Comparison of ENCODE assay signal across 22 cellular contexts in the genomic region with DNA sequence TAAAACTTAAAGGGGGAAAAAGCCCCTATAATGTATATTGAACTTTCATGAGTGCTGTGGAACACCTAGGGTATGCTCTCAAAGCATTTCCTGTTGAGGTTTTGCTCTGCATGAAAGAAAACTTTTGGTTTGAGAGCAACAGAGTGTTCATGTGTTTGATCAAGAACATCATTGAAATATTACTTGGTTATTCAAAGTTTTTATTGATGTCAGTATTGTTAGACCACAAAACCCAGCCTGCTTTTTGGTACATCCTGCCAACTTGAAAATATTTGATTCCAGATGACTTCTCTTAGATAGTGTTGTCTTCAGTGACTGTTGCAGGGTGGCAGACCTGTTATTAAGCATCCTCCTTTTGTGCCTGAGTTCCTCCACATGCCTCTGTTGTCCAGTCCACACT.
DNase-seq lines count a peak whose midpoint lies in the region; ATAC-seq and TF ChIP-seq lines count a peak whose summit lies in the region.
"Had no signal": no experiment of that assay in that cellular context is flagged by ENCODE, and none has a peak within 500 bp of the region (broad histone marks: within the 10 kb centered on the region; RNA-seq: fewer than 3 reads in every experiment).

No MANE protein-coding gene starts in this region.

- H3K27ac Mint-ChIP-seq in activated CD4-positive, alpha-beta T cell treated with anti-CD3 and anti-CD28 coated beads, Interleukin-2, amount 10 ng/mL, durations not matched to agents 24 days and 14 days = peak overlapping the region; percentile 87
- peak overlapping the region; percentile 79 for H3K27ac Mint-ChIP-seq in activated T-helper 17 cell treated with anti-CD3 and anti-CD28 coated beads, Interleukin-2, amount 50 U/mL, for 72 hours
- H3K27ac Mint-ChIP-seq in naive thymus-derived CD8-positive, alpha-beta T cell = peak overlapping the region; percentile 43 to 95 (median 93)
- H3K27ac Mint-ChIP-seq: brain; IgD-negative memory B cell; stimulated activated naive B cell treated with anti-CD40 and anti-IgM and Interleukin-4, amounts not matched to agents 10 μg/mL and 1 μg/mL and 100 μg/mL, for 72 hours had no signal

- H3K27me3 ChIP-seq in DND-41 (ENCODE audit: insufficient read depth, low read length, poor library complexity) = no peaks in the 10 kb centered on the region
- H3K27me3 ChIP-seq: tibial nerve had no signal

- H3K27ac ChIP-seq in DND-41 (ENCODE audit: low read length) = peak overlapping the region; percentile 75
- H3K27ac ChIP-seq: tibial nerve had no signal

- no peaks in the 10 kb centered on the region for H3K9me3 ChIP-seq in DND-41 (ENCODE audit: insufficient read depth, low read length, severe bottlenecking)
- H3K9me3 ChIP-seq: tibial nerve had no signal

- intact Hi-C loops in activated CD4-positive, alpha-beta T cell treated with anti-CD3 and anti-CD28 coated beads, Interleukin-2, amount 10 ng/mL, durations not matched to agents 24 days and 14 days (cut with micrococcal nuclease) = loop anchor here (5.0 kb wide), 1 partner anchor 67 kb away; the partner anchor contains the start of gene N4BP2

- H3K36me3 ChIP-seq in DND-41 (ENCODE audit: insufficient read depth, low read length) = peaks cover 47% of the 10 kb centered on the region

- POLR2A ChIA-PET in naive thymus-derived CD8-positive, alpha-beta T cell (lab: Charles Lee) = no interaction called here

- H3K4me3 ChIP-seq in DND-41 (ENCODE audit: low read depth in 1 of 2, low read length in 2 of 2) = no peak overlapping the region
- H3K4me3 ChIP-seq: smooth muscle cell, tibial nerve had no signal

- 0 out of 2 replicates have a peak, but pooled peaks cover 3% of the 10 kb centered on the region for H4K20me1 ChIP-seq in DND-41 (ENCODE audit: insufficient read depth, low read length)

- no peak overlapping the region for H3K4me2 ChIP-seq in DND-41 (ENCODE audit: insufficient read depth, low read length)
- H3K4me2 ChIP-seq: smooth muscle cell had no signal

- H3K27me3 Mint-ChIP-seq in activated CD4-positive, alpha-beta T cell treated with anti-CD3 and anti-CD28 coated beads, Interleukin-2, amount 10 ng/mL, durations not matched to agents 24 days and 14 days = no peaks in the 10 kb centered on the region
- no peaks in the 10 kb centered on the region for H3K27me3 Mint-ChIP-seq in activated T-helper 17 cell treated with anti-CD3 and anti-CD28 coated beads, Interleukin-2, amount 50 U/mL, for 72 hours
- no peaks in the 10 kb centered on the region for H3K27me3 Mint-ChIP-seq in naive thymus-derived CD8-positive, alpha-beta T cell
- H3K27me3 Mint-ChIP-seq: brain; IgD-negative memory B cell; stimulated activated naive B cell treated with anti-CD40 and anti-IgM and Interleukin-4, amounts not matched to agents 10 μg/mL and 1 μg/mL and 100 μg/mL, for 72 hours had no signal

- H3K79me2 ChIP-seq in DND-41 (ENCODE audit: insufficient read depth, low read length) = no peaks in the 10 kb centered on the region

- no peak for TF ChIP-seq CTCF in DND-41 (IDR thresholded peaks at IDR 0.05; ENCODE audit: borderline replicate concordance, extremely low read depth, low read length, poor library complexity, severe bottlenecking)

- H3K4me3 Mint-ChIP-seq in activated CD4-positive, alpha-beta T cell treated with anti-CD3 and anti-CD28 coated beads, Interleukin-2, amount 10 ng/mL, durations not matched to agents 24 days and 14 days = peak overlapping the region; percentile 56
- H3K4me3 Mint-ChIP-seq in activated T-helper 17 cell treated with anti-CD3 and anti-CD28 coated beads, Interleukin-2, amount 50 U/mL, for 72 hours = peak overlapping the region; percentile 30
- H3K4me3 Mint-ChIP-seq in naive thymus-derived CD8-positive, alpha-beta T cell = peak overlapping the region in 9 of 10 donors; percentile 33 to 82 (median 65)
- H3K4me3 Mint-ChIP-seq: brain; IgD-negative memory B cell; stimulated activated naive B cell treated with anti-CD40 and anti-IgM and Interleukin-4, amounts not matched to agents 10 μg/mL and 1 μg/mL and 100 μg/mL, for 72 hours had no signal

- H3K4me1 Mint-ChIP-seq in activated CD4-positive, alpha-beta T cell treated with anti-CD3 and anti-CD28 coated beads, Interleukin-2, amount 10 ng/mL, durations not matched to agents 24 days and 14 days = peaks cover 24% of the 10 kb centered on the region
- peaks cover 26% of the 10 kb centered on the region for H3K4me1 Mint-ChIP-seq in activated T-helper 17 cell treated with anti-CD3 and anti-CD28 coated beads, Interleukin-2, amount 50 U/mL, for 72 hours
- peaks cover 9 to 45% (median 40%) of the 10 kb centered on the region in 4 donors for H3K4me1 Mint-ChIP-seq in naive thymus-derived CD8-positive, alpha-beta T cell
- H3K4me1 Mint-ChIP-seq: brain had no signal

- peak; percentile 92 for ATAC-seq in DND-41 (ENCODE audit: insufficient read depth, low read depth)
- peak; percentile 17 for ATAC-seq in activated T-helper 17 cell treated with anti-CD3 and anti-CD28 coated beads, Interleukin-2, amount 50 U/mL, for 72 hours (replicated peaks)
- peak; percentile 92 to 95 for ATAC-seq in naive thymus-derived CD8-positive, alpha-beta T cell
- ATAC-seq in SK-N-SH treated with all-trans-retinoic acid at 6 μM for 48 hours = no peak
- ATAC-seq in GM21825 (IDR thresholded peaks at IDR 0.05; ENCODE audit: unreplicated experiment) = no peak
- ATAC-seq: activated CD4-positive, CD25-positive, alpha-beta regulatory T cell treated with anti-CD3 and anti-CD28 coated beads, Interleukin-2, amount 50 U/mL, for 24 hours; stimulated activated naive B cell treated with anti-CD40 and anti-IgM and Interleukin-4, amounts not matched to agents 10 μg/mL and 1 μg/mL and 100 μg/mL, for 72 hours had no signal

- H3K9ac ChIP-seq in DND-41 (ENCODE audit: low read depth, low read length) = no peak overlapping the region

- peaks cover 38% of the 10 kb centered on the region for H3K36me3 Mint-ChIP-seq in activated CD4-positive, alpha-beta T cell treated with anti-CD3 and anti-CD28 coated beads, Interleukin-2, amount 10 ng/mL, durations not matched to agents 24 days and 14 days (ENCODE audit: low read depth)
- peaks cover 13% of the 10 kb centered on the region for H3K36me3 Mint-ChIP-seq in activated T-helper 17 cell treated with anti-CD3 and anti-CD28 coated beads, Interleukin-2, amount 50 U/mL, for 72 hours (ENCODE audit: low read depth)
- peaks cover 0 to 6% (median 5%) of the 10 kb centered on the region in 3 donors for H3K36me3 Mint-ChIP-seq in naive thymus-derived CD8-positive, alpha-beta T cell

- peak; percentile 68 for DNase-seq in activated CD4-positive, alpha-beta T cell treated with anti-CD3 and anti-CD28 coated beads, Interleukin-2, amount 10 ng/mL, durations not matched to agents 24 days and 14 days
- no peak for DNase-seq in activated CD4-positive, alpha-beta T cell treated with anti-CD3 and anti-CD28 coated beads for 48 hours
- peak; percentile 34 for DNase-seq in DND-41
- peak in 7 of 10 donors; percentile 13 to 90 (median 66) for DNase-seq in naive thymus-derived CD8-positive, alpha-beta T cell
- DNase-seq in iPS-NIHi11 (ENCODE audit: low spot score) = no peak
- DNase-seq: 8988T; AML-193; COR-L47; cortex of kidney; glutamatergic neuron; NCI-H1436 treated with DMSO at 0.1 percent for 48 hours; NCI-H526; occipital lobe; stimulated activated naive B cell treated with anti-CD40 and anti-IgM and Interleukin-4, amounts not matched to agents 10 μg/mL and 1 μg/mL and 100 μg/mL, for 72 hours had no signal

- H3K4me1 ChIP-seq in DND-41 (ENCODE audit: insufficient read depth, low read length) = peaks cover 16% of the 10 kb centered on the region

- H3K9me3 Mint-ChIP-seq in activated CD4-positive, alpha-beta T cell treated with anti-CD3 and anti-CD28 coated beads, Interleukin-2, amount 10 ng/mL, durations not matched to agents 24 days and 14 days = no peaks in the 10 kb centered on the region
- H3K9me3 Mint-ChIP-seq in activated T-helper 17 cell treated with anti-CD3 and anti-CD28 coated beads, Interleukin-2, amount 50 U/mL, for 72 hours = no peaks in the 10 kb centered on the region
- H3K9me3 Mint-ChIP-seq in naive thymus-derived CD8-positive, alpha-beta T cell = no peaks in the 10 kb centered on the region
- H3K9me3 Mint-ChIP-seq: brain; IgD-negative memory B cell; stimulated activated naive B cell treated with anti-CD40 and anti-IgM and Interleukin-4, amounts not matched to agents 10 μg/mL and 1 μg/mL and 100 μg/mL, for 72 hours had no signal

- no peak overlapping the region for H2AFZ ChIP-seq in DND-41 (ENCODE audit: low read depth, low read length)

TF ChIP-seq in SK-N-SH treated with all-trans-retinoic acid at 6 μM for 48 hours, 23 proteins besides CTCF, POLR2A, EP300 and RAD21:
- TF ChIP-seq TCF4 (CRISPR knock-in tag; IDR thresholded peaks at IDR 0.05; ENCODE audit: borderline replicate concordance) (no peak), GLIS3 (CRISPR knock-in tag; IDR thresholded peaks at IDR 0.05) (no peak), ISL1 (CRISPR knock-in tag; IDR thresholded peaks at IDR 0.05) (no peak)
- TF ChIP-seq, protein P1, sequence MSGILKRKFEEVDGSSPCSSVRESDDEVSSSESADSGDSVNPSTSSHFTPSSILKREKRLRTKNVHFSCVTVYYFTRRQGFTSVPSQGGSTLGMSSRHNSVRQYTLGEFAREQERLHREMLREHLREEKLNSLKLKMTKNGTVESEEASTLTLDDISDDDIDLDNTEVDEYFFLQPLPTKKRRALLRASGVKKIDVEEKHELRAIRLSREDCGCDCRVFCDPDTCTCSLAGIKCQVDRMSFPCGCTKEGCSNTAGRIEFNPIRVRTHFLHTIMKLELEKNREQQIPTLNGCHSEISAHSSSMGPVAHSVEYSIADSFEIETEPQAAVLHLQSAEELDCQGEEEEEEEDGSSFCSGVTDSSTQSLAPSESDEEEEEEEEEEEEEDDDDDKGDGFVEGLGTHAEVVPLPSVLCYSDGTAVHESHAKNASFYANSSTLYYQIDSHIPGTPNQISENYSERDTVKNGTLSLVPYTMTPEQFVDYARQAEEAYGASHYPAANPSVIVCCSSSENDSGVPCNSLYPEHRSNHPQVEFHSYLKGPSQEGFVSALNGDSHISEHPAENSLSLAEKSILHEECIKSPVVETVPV (CRISPR knock-in tag; IDR thresholded peaks at IDR 0.05) = no peak
- TF ChIP-seq, protein P2, sequence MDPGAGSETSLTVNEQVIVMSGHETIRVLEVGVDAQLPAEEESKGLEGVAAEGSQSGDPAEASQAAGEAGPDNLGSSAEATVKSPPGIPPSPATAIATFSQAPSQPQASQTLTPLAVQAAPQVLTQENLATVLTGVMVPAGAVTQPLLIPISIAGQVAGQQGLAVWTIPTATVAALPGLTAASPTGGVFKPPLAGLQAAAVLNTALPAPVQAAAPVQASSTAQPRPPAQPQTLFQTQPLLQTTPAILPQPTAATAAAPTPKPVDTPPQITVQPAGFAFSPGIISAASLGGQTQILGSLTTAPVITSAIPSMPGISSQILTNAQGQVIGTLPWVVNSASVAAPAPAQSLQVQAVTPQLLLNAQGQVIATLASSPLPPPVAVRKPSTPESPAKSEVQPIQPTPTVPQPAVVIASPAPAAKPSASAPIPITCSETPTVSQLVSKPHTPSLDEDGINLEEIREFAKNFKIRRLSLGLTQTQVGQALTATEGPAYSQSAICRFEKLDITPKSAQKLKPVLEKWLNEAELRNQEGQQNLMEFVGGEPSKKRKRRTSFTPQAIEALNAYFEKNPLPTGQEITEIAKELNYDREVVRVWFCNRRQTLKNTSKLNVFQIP (CRISPR knock-in tag; IDR thresholded peaks at IDR 0.05; ENCODE audit: borderline replicate concordance, low read depth) = no peak

Comparison
In these comparisons a context has a peak if more than half of its experiments do, and no peak if none do; other contexts are left out.
1. DNase-seq: peak in activated CD4-positive, alpha-beta T cell treated with anti-CD3 and anti-CD28 coated beads, Interleukin-2, amount 10 ng/mL, durations not matched to agents 24 days and 14 days (single experiment), DND-41 (single experiment) and naive thymus-derived CD8-positive, alpha-beta T cell (7 of 10); none in activated CD4-positive, alpha-beta T cell treated with anti-CD3 and anti-CD28 coated beads for 48 hours (single experiment) and iPS-NIHi11 (single experiment).
2. ATAC-seq: peak in DND-41 (single experiment), activated T-helper 17 cell treated with anti-CD3 and anti-CD28 coated beads, Interleukin-2, amount 50 U/mL, for 72 hours (single experiment) and naive thymus-derived CD8-positive, alpha-beta T cell (2 of 2); none in SK-N-SH treated with all-trans-retinoic acid at 6 μM for 48 hours (single experiment) and GM21825 (single experiment).
3. Peak in every context shown above with its lines, with median percentiles within 50 percentile points of each other: H3K27ac Mint-ChIP-seq and H3K4me3 Mint-ChIP-seq.